In the genomic region with DNA sequence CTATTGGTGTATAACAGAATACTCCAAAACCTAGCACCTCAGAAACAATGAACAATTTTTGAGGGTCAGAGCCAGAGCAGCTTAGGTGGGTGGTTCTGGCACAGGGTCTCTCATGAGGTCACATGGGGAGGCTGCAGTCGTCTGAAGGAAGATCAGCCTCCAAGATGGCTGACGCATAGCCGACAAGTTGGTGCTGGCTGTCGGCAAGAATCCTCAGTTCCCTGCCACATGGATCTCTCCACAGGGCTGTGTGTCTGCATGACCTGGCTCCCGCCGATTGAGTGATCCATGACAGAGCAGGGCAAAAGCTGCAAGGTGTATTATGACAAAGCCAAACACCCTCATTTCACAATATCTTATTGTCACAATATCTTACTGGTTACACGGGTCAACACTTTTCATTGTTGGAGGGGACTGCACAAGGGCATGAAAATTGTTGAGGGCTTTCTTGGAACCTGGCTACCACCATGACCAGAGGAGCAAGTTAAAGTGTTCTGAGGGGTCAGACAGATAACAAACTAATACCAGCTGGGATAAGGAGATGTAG, we compare ENCODE assay signal across 17 cellular contexts. TPM values are rescaled to one million over a fixed set of nuclear protein-coding genes. Genes with fewer than 3 reads are reported as not detected.
DNase-seq lines count a peak whose midpoint lies in the region; ATAC-seq and TF ChIP-seq lines count a peak whose summit lies in the region.
"Had no signal": no experiment of that assay in that cellular context is flagged by ENCODE, and none has a peak within 500 bp of the region (broad histone marks: within the 10 kb centered on the region; RNA-seq: fewer than 3 reads in every experiment).

No MANE protein-coding gene starts in this region.

- TF ChIP-seq CTCF in Loucy (conservative IDR thresholded peaks at IDR 0.05; ENCODE audit: low read length) (no peak), chondrocyte (IDR thresholded peaks at IDR 0.05) (no peak), osteoblast (IDR thresholded peaks at IDR 0.05; ENCODE audit: extremely low read depth, low read depth, low read length) (no peak)

- peaks cover 7% of the 10 kb centered on the region for H3K27me3 Mint-ChIP-seq in CD4-positive, CD25-positive, alpha-beta regulatory T cell
- H3K27me3 Mint-ChIP-seq in chondrocyte (ENCODE audit: low read depth): no peaks in the 10 kb centered on the region
- H3K27me3 Mint-ChIP-seq in naive B cell: no peaks in the 10 kb centered on the region

- peak overlapping the region; percentile 59 to 82 (median 75) for H3K27ac Mint-ChIP-seq in CD4-positive, CD25-positive, alpha-beta regulatory T cell
- H3K27ac Mint-ChIP-seq in chondrocyte (ENCODE audit: unreplicated experiment) (peak overlapping the region; percentile 42), naive B cell (peak overlapping the region in 5 of 6 donors; percentile 8 to 84 (median 27))
- H3K27ac Mint-ChIP-seq: T-helper 1 cell treated with Interleukin-12 subunit alpha and Interleukin-12 subunit beta and Interleukin-4 antibody, amounts not matched to agents 30 μg/mL and 1 μg/mL, for 36 hours had no signal

- peak overlapping the region; percentile 40 to 81 (median 70) for H3K4me3 Mint-ChIP-seq in CD4-positive, CD25-positive, alpha-beta regulatory T cell
- no peak overlapping the region for H3K4me3 Mint-ChIP-seq in chondrocyte (ENCODE audit: unreplicated experiment)
- peak overlapping the region in 5 of 8 donors; percentile 2 to 67 (median 52) for H3K4me3 Mint-ChIP-seq in naive B cell
- H3K4me3 Mint-ChIP-seq: T-helper 1 cell treated with Interleukin-12 subunit alpha and Interleukin-12 subunit beta and Interleukin-4 antibody, amounts not matched to agents 30 μg/mL and 1 μg/mL, for 36 hours had no signal

- no peak overlapping the region for H3K27ac ChIP-seq in CD4-positive, CD25-positive, alpha-beta regulatory T cell (ENCODE audit: insufficient read depth, low read length, poor library complexity, severe bottlenecking)
- H3K27ac ChIP-seq in osteoblast (ENCODE audit: low read depth, low read length): no peak overlapping the region
- H3K27ac ChIP-seq: ovary had no signal

- H4K20me1 ChIP-seq in Loucy (ENCODE audit: insufficient read depth, low read length, poor library complexity, severe bottlenecking) (peaks cover 89% of the 10 kb centered on the region), osteoblast (ENCODE audit: insufficient read depth, low read length) (peaks cover 82% of the 10 kb centered on the region)

- no peaks in the 10 kb centered on the region for H3K27me3 ChIP-seq in CD4-positive, CD25-positive, alpha-beta regulatory T cell (ENCODE audit: control insufficient read depth, insufficient read depth, low read length)
- H3K27me3 ChIP-seq in Loucy (ENCODE audit: insufficient read depth, low read length, poor library complexity, severe bottlenecking) (no peaks in the 10 kb centered on the region), osteoblast (ENCODE audit: insufficient read depth, low read length) (no peaks in the 10 kb centered on the region)
- H3K27me3 ChIP-seq: ovary had no signal

- H3K4me1 ChIP-seq in CD4-positive, CD25-positive, alpha-beta regulatory T cell (ENCODE audit: control insufficient read depth, insufficient read depth, low read length, poor library complexity, severe bottlenecking): peaks cover 76% of the 10 kb centered on the region
- H3K4me1 ChIP-seq in Loucy (ENCODE audit: insufficient read depth, low read length, poor library complexity, severe bottlenecking) (peaks cover 68% of the 10 kb centered on the region), osteoblast (ENCODE audit: insufficient read depth, low read length) (peaks cover 60% of the 10 kb centered on the region)

- H3K36me3 ChIP-seq in CD4-positive, CD25-positive, alpha-beta regulatory T cell (ENCODE audit: control insufficient read depth, insufficient read depth, low read length): no peaks in the 10 kb centered on the region
- H3K36me3 ChIP-seq in Loucy (ENCODE audit: insufficient read depth, low read length) (no peaks in the 10 kb centered on the region), osteoblast (ENCODE audit: insufficient read depth, low read length) (no peaks in the 10 kb centered on the region)
- H3K36me3 ChIP-seq: ovary had no signal

- peaks cover 5% of the 10 kb centered on the region for H3K36me3 Mint-ChIP-seq in CD4-positive, CD25-positive, alpha-beta regulatory T cell
- H3K36me3 Mint-ChIP-seq in chondrocyte (ENCODE audit: low read depth) (no peaks in the 10 kb centered on the region), naive B cell (no peaks in the 10 kb centered on the region)

- H3K9ac ChIP-seq in Loucy (ENCODE audit: low read depth, low read length, poor library complexity, severe bottlenecking): peak overlapping the region; percentile 34

- H3K4me2 ChIP-seq in Loucy (ENCODE audit: low read depth, low read length, poor library complexity, severe bottlenecking) (peak overlapping the region; percentile 94), osteoblast (ENCODE audit: insufficient read depth, low read length) (no peak overlapping the region)

- H3K4me1 Mint-ChIP-seq in CD4-positive, CD25-positive, alpha-beta regulatory T cell: peaks cover 60 to 85% (median 74%) of the 10 kb centered on the region in 4 donors
- H3K4me1 Mint-ChIP-seq in chondrocyte (ENCODE audit: low read depth): peaks cover 79% of the 10 kb centered on the region
- peaks cover 71 to 85% (median 84%) of the 10 kb centered on the region in 3 donors for H3K4me1 Mint-ChIP-seq in naive B cell

- no peaks in the 10 kb centered on the region for H3K9me3 Mint-ChIP-seq in CD4-positive, CD25-positive, alpha-beta regulatory T cell
- H3K9me3 Mint-ChIP-seq in chondrocyte (ENCODE audit: low read depth) (no peaks in the 10 kb centered on the region), naive B cell (no peaks in the 10 kb centered on the region)
- H3K9me3 Mint-ChIP-seq: T-helper 1 cell treated with Interleukin-12 subunit alpha and Interleukin-12 subunit beta and Interleukin-4 antibody, amounts not matched to agents 30 μg/mL and 1 μg/mL, for 36 hours had no signal

- no peak for ATAC-seq in CD4-positive, CD25-positive, alpha-beta regulatory T cell (ENCODE audit: low read depth in 2 of 2)
- ATAC-seq in naive B cell (ENCODE audit: low read depth in 2 of 2) (no peak), HG02981 (IDR thresholded peaks at IDR 0.05; ENCODE audit: unreplicated experiment) (no peak)

- H2AFZ ChIP-seq in Loucy (ENCODE audit: low read length): no peak overlapping the region
- H2AFZ ChIP-seq in osteoblast (ENCODE audit: low read length): no peak overlapping the region

- no peaks in the 10 kb centered on the region for H3F3A ChIP-seq in Loucy (ENCODE audit: low read depth)

- H3K79me2 ChIP-seq in Loucy (ENCODE audit: insufficient read depth, low read length) (peaks cover 96% of the 10 kb centered on the region), osteoblast (ENCODE audit: insufficient read depth, low read length) (peaks cover 97% of the 10 kb centered on the region)

- no peak for DNase-seq in CD4-positive, CD25-positive, alpha-beta regulatory T cell
- no peak for DNase-seq in chondrocyte (ENCODE audit: low spot score)
- DNase-seq in naive B cell: no peak
- DNase-seq in retina: no peak
- no peak for DNase-seq in HuH-7 (ENCODE audit: low spot score)
- no peak for DNase-seq in osteoblast (ENCODE audit: insufficient read length, low spot score, missing footprints)
- DNase-seq: activated CD8-positive, alpha-beta memory T cell treated with anti-CD3 and anti-CD28 coated beads for 24 hours; anterior cingulate cortex; glutamatergic neuron; GOT3; NCI-H187; ovary; stimulated activated CD4-positive, alpha-beta T cell treated with anti-CD3 and anti-CD28 coated beads, Interleukin-1b, Interleukin-23, amount 100 ng/mL, for 48 hours had no signal

- H3K9me3 ChIP-seq in CD4-positive, CD25-positive, alpha-beta regulatory T cell (ENCODE audit: control insufficient read depth in 2 of 2, low read length in 2 of 2): no peaks in the 10 kb centered on the region
- H3K9me3 ChIP-seq in Loucy (ENCODE audit: insufficient read depth, low read depth, low read length) (no peaks in the 10 kb centered on the region), osteoblast (ENCODE audit: low read depth, low read length) (no peaks in the 10 kb centered on the region)
- H3K9me3 ChIP-seq: ovary had no signal

- H3K9me2 ChIP-seq in Loucy (replicated peaks; ENCODE audit: low read depth, low read length): no peaks in the 10 kb centered on the region

- H3K4me3 ChIP-seq in CD4-positive, CD25-positive, alpha-beta regulatory T cell (ENCODE audit: low read depth, low read length): peak overlapping the region; percentile 95
- H3K4me3 ChIP-seq in Loucy (ENCODE audit: low read length, poor library complexity, severe bottlenecking): peak overlapping the region; percentile 83
- H3K4me3 ChIP-seq in osteoblast (ENCODE audit: insufficient read depth, low read length): no peak overlapping the region
- H3K4me3 ChIP-seq: lung, ovary had no signal

RNA-seq across cellular contexts. Expression of gene MYL12B, which starts 4.2 kb away (rescaled TPM):
- 168 TPM for total RNA-seq in CD4-positive, CD25-positive, alpha-beta regulatory T cell
- 1,000 to 10,000 TPM in 2 of 4 donors, 100 to 1,000 TPM in 2; 980 to 1,134 (median 1,024) TPM for polyA plus RNA-seq in CD4-positive, CD25-positive, alpha-beta regulatory T cell
- total RNA-seq in chondrocyte: 241 to 327 TPM (median 323 TPM) in 3 replicates
- polyA plus RNA-seq in naive B cell (ENCODE audit: low read depth in 6 of 6): 100 to 1,000 TPM; 574 to 848 (median 647) TPM
- 278 and 283 TPM in 2 replicates for total RNA-seq in osteoblast

RNA-seq across cellular contexts. Expression of gene MYL12A, which starts 18.5 kb away (rescaled TPM):
- total RNA-seq in CD4-positive, CD25-positive, alpha-beta regulatory T cell: 382 TPM
- polyA plus RNA-seq in CD4-positive, CD25-positive, alpha-beta regulatory T cell: 1,000 to 10,000 TPM; 2,262 to 2,381 (median 2,361) TPM
- total RNA-seq in chondrocyte (426 to 647 TPM (median 621 TPM) in 3 replicates), osteoblast (572 and 626 TPM in 2 replicates)
- 1,000 to 10,000 TPM; 1,232 to 1,667 (median 1,472) TPM for polyA plus RNA-seq in naive B cell (ENCODE audit: low read depth in 6 of 6)

RNA-seq across cellular contexts. Expression of gene MYOM1, which starts 46.4 kb away (rescaled TPM):
- total RNA-seq in CD4-positive, CD25-positive, alpha-beta regulatory T cell: 1.4 TPM
- polyA plus RNA-seq in CD4-positive, CD25-positive, alpha-beta regulatory T cell: under 1 TPM; 0.03 to 0.68 (median 0.49) TPM
- total RNA-seq in chondrocyte (1.2 to 1.5 TPM (median 1.5 TPM) in 3 replicates), osteoblast (1.5 and 1.8 TPM in 2 replicates)
- 1 to 10 TPM in 2 of 6 donors, under 1 TPM in 3, not detected in 1; 0.08 to 1.5 (median 0.85) TPM for polyA plus RNA-seq in naive B cell (ENCODE audit: low read depth in 6 of 6)
